ENCODE assay signal across 8 cellular contexts in genomic region chr14:103880334-103880985, GRCh38. TPM values are rescaled to one million over a fixed set of nuclear protein-coding genes. Genes with fewer than 3 reads are reported as not detected.
A peak's percentile ranks its signal among the peaks of the same experiment; 100 is the strongest.
DNase-seq lines count a peak whose midpoint lies in the region; ATAC-seq and TF ChIP-seq lines count a peak whose summit lies in the region.

No MANE protein-coding gene starts in this region.

- ATAC-seq in GM18861 (IDR thresholded peaks at IDR 0.05; ENCODE audit: unreplicated experiment), result no peak

- 15% methylated on average over 18 of the region's 18 CpGs for WGBS in urinary bladder

- TF ChIP-seq CTCF in RWPE1 (conservative IDR thresholded peaks at IDR 0.05; ENCODE audit: low read depth), result no peak
- TF ChIP-seq CTCF in GM20000 (IDR thresholded peaks at IDR 0.05; ENCODE audit: extremely low read depth, missing control alignments), result no peak

- CTCF ChIA-PET in RWPE1 (lab: Yijun Ruan, JAX), result interaction anchor here (0.6 to 1.1 kb wide), 4 partner anchors 12 to 72 kb away, joined by 3 to 4 read pairs (median 4); no protein-coding TSS in a partner anchor

- POLR2A ChIA-PET in RWPE1 (lab: Yijun Ruan, JAX; ENCODE audit: low non-redundant PET), result interaction anchor here (0.5 kb wide), 1 partner anchor 10 kb away, joined by 4 read pairs; no protein-coding TSS in a partner anchor

- no peak overlapping the region for H3K4me3 ChIP-seq in urinary bladder (ENCODE audit: low read depth, low read length)

- no peaks in the 10 kb centered on the region for H3K36me3 ChIP-seq in urinary bladder (ENCODE audit: insufficient read depth)

- peak; percentile 64 for DNase-seq in DMS 273 (lab: John Stamatoyannopoulos, UW; ENCODE audit: unreplicated experiment)
- DNase-seq in DMS 273 treated with DMSO at 0.1 percent for 48 hours (lab: John Stamatoyannopoulos, UW), result no peak
- peak; percentile 34 for DNase-seq in RWPE1 (ENCODE audit: low spot score)
- DNase-seq in dermis microvascular lymphatic vessel endothelial cell (ENCODE audit: low read depth in 2 of 2), result peak; percentile 43 to 46
- peak; percentile 94 for DNase-seq in mesenteric fat pad (ENCODE audit: low spot score)
- DNase-seq in GM20000 (ENCODE audit: low spot score), result no peak

- H3K4me1 ChIP-seq in urinary bladder (ENCODE audit: insufficient read depth), result no peaks in the 10 kb centered on the region

- H3K27ac ChIP-seq in RWPE1 (peak overlapping the region; percentile 92), urinary bladder (ENCODE audit: low read depth) (peak overlapping the region; percentile 11)

RNA-seq across cellular contexts. Expression of gene PPP1R13B, which starts 33.1 kb away (rescaled TPM):
- total RNA-seq in dermis microvascular lymphatic vessel endothelial cell, result 9.1 and 14.7 TPM in 2 replicates
- total RNA-seq in mesenteric fat pad, result 26.2 TPM
- 15.8 TPM for total RNA-seq in urinary bladder
- 17.8 TPM for polyA plus RNA-seq in urinary bladder

RNA-seq across cellular contexts. Expression of gene TDRD9, which starts 47.8 kb away (rescaled TPM):
- 0.26 and 0.76 TPM in 2 replicates for total RNA-seq in dermis microvascular lymphatic vessel endothelial cell
- total RNA-seq in mesenteric fat pad, result 5.4 TPM
- total RNA-seq in urinary bladder, result 0.95 TPM
- polyA plus RNA-seq in urinary bladder, result 2.4 TPM

Comparison
In these comparisons a context has a peak if more than half of its experiments do, and no peak if none do; other contexts are left out.
1. DNase-seq: peak in DMS 273 (single experiment), RWPE1 (single experiment), dermis microvascular lymphatic vessel endothelial cell (2 of 2) and mesenteric fat pad (single experiment); none in DMS 273 treated with DMSO at 0.1 percent for 48 hours (single experiment) and GM20000 (single experiment).